21 cellular contexts compared by ENCODE assay signal in the genomic region with DNA sequence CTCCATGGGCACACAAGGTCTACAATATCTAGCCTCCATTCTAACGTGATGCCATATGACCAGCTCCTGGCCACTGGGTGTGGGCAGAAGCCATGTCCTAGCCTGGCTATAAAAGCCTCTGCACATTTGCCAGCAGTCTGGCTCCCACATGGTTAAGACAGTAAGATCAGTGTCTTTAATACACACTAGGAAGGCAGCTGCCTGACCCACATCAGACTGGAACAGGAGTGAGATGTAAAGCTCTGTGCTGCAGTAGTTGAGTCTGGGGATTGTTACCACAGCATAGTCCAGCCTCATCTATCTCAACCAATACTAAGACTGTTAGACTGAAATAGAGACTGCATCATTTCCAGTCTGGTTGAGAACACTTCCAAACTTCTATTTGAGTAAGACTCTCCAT.
"Had no signal": no experiment of that assay in that cellular context is flagged by ENCODE, and none has a peak within 500 bp of the region (broad histone marks: within the 10 kb centered on the region; RNA-seq: fewer than 3 reads in every experiment).

No MANE protein-coding gene starts in this region.

- H2AFZ ChIP-seq: parathyroid adenoma had no signal

- H3K36me3 ChIP-seq: esophagus squamous epithelium, gastroesophageal sphincter, prostate gland, right lobe of liver, tibial nerve had no signal

- H3K4me3 ChIP-seq: esophagus squamous epithelium, gastroesophageal sphincter, prostate gland, right lobe of liver, skin epidermis, testis, tibial nerve had no signal

- H3K4me1 ChIP-seq: gastroesophageal sphincter, parathyroid adenoma, prostate gland, testis, tibial nerve had no signal

- H3K27ac ChIP-seq: esophagus squamous epithelium, gastroesophageal sphincter, parathyroid adenoma, prostate gland, right lobe of liver, skin epidermis, testis, tibial nerve had no signal

- H3K79me2 ChIP-seq: parathyroid adenoma had no signal

- H3K9ac ChIP-seq: parathyroid adenoma had no signal

- H3K27me3 ChIP-seq: esophagus squamous epithelium, gastroesophageal sphincter, right lobe of liver, testis, tibial nerve had no signal

- DNase-seq: cerebellar nuclear complex; effector memory CD8-positive, alpha-beta T cell; esophagus squamous epithelium; foreskin fibroblast; glutamatergic neuron; immature natural killer cell; kidney; left cardiac atrium; naive B cell; right lobe of liver; stimulated activated CD4-positive, alpha-beta T cell treated with anti-CD3 and anti-CD28 coated beads, Interleukin-2, amount 100 ng/mL, for 24 hours; stimulated activated CD4-positive, alpha-beta T cell treated with anti-CD3 and anti-CD28 coated beads, Interleukin-4, amount 100 ng/mL, for 4 hours; stimulated activated naive B cell treated with anti-CD40 and anti-IgM and Interleukin-4, amounts not matched to agents 10 μg/mL and 1 μg/mL and 100 μg/mL, for 72 hours; stimulated activated naive CD8-positive, alpha-beta T cell treated with anti-CD3 and anti-CD28 coated beads, Interleukin-15, amount 100 ng/mL, for 72 hours; testis had no signal

- H3K9me3 ChIP-seq: gastroesophageal sphincter, prostate gland, right lobe of liver, testis had no signal

- FAIRE-seq: colon had no signal
